Comparison of ENCODE assay signal across 21 cellular contexts in genomic region chr2:77521482-77521881, GRCh38. TPM values are rescaled to one million over a fixed set of nuclear protein-coding genes. Genes with fewer than 3 reads are reported as not detected.
A peak's percentile ranks its signal among the peaks of the same experiment; 100 is the strongest.
DNase-seq lines count a peak whose midpoint lies in the region; ATAC-seq, FAIRE-seq and TF ChIP-seq lines count a peak whose summit lies in the region.
"Had no signal": no experiment of that assay in that cellular context is flagged by ENCODE, and none has a peak within 500 bp of the region (broad histone marks: within the 10 kb centered on the region; RNA-seq: fewer than 3 reads in every experiment).

No MANE protein-coding gene starts in this region.

- TF ChIP-seq CTCF in heart right ventricle (IDR thresholded peaks at IDR 0.05) (no peak), right atrium auricular region (IDR thresholded peaks at IDR 0.05) (no peak), gastroesophageal sphincter (IDR thresholded peaks at IDR 0.05) (no peak), mesothelial cell of epicardium (IDR thresholded peaks at IDR 0.05; ENCODE audit: unreplicated experiment) (no peak)

- 6% methylated on average over 7 of the region's 7 CpGs for WGBS in heart right ventricle, 2 donors
- WGBS in gastroesophageal sphincter (ENCODE audit: low coverage in 1 of 2), 2 donors: 10 to 23% methylated on average over 3 to 5 of the region's 7 CpGs

- H3K9me3 Mint-ChIP-seq in mesothelial cell of epicardium: peaks cover 4% of the 10 kb centered on the region
- H3K9me3 Mint-ChIP-seq in activated T-cell treated with anti-CD3 and anti-CD28 coated beads, Interleukin-2, amount 50 U/mL, for 24 hours: peaks cover 8% of the 10 kb centered on the region

- FAIRE-seq in RCC 7860 (lab: Jason Lieb, UNC): no peak
- FAIRE-seq: A549, colon, TTC549 had no signal

- no peaks in the 10 kb centered on the region for H3K27me3 Mint-ChIP-seq in mesothelial cell of epicardium (ENCODE audit: low read depth)
- H3K27me3 Mint-ChIP-seq in activated T-cell treated with anti-CD3 and anti-CD28 coated beads, Interleukin-2, amount 50 U/mL, for 24 hours: no peaks in the 10 kb centered on the region
- H3K27me3 Mint-ChIP-seq: stimulated activated memory B cell treated with anti-CD40 and anti-IgM and Interleukin-4, amounts not matched to agents 10 μg/mL and 1 μg/mL and 100 μg/mL, for 72 hours had no signal

- peaks cover 12% of the 10 kb centered on the region for H3K36me3 Mint-ChIP-seq in mesothelial cell of epicardium
- H3K36me3 Mint-ChIP-seq in activated T-cell treated with anti-CD3 and anti-CD28 coated beads, Interleukin-2, amount 50 U/mL, for 24 hours (ENCODE audit: low read depth): no peaks in the 10 kb centered on the region
- H3K36me3 Mint-ChIP-seq: stimulated activated memory B cell treated with anti-CD40 and anti-IgM and Interleukin-4, amounts not matched to agents 10 μg/mL and 1 μg/mL and 100 μg/mL, for 72 hours had no signal

- ATAC-seq in heart right ventricle: no peak
- no peak for ATAC-seq in gastroesophageal sphincter
- ATAC-seq: A549; Panc1; stimulated activated memory B cell treated with anti-CD40 and anti-IgM and Interleukin-4, amounts not matched to agents 10 μg/mL and 1 μg/mL and 100 μg/mL, for 72 hours had no signal

- H3K36me3 ChIP-seq in heart right ventricle (no peaks in the 10 kb centered on the region), right atrium auricular region (no peaks in the 10 kb centered on the region), gastroesophageal sphincter (no peaks in the 10 kb centered on the region)
- H3K36me3 ChIP-seq: BLaER1 treated with 17β-estradiol and CSF1 and Interleukin-3, amounts not matched to agents 10 nM and 100 nM; gastrocnemius medialis; thoracic aorta had no signal

- H3K27ac ChIP-seq in heart right ventricle: no peak overlapping the region
- no peak overlapping the region for H3K27ac ChIP-seq in right atrium auricular region
- peak overlapping the region in 2 of 4 donors; percentile 18 to 19 for H3K27ac ChIP-seq in gastroesophageal sphincter
- H3K27ac ChIP-seq: A549; BLaER1 treated with 17β-estradiol and CSF1 and Interleukin-3, amounts not matched to agents 10 nM and 100 nM; epithelial cell of prostate; thoracic aorta had no signal

- TF ChIP-seq POLR2A in gastroesophageal sphincter (IDR thresholded peaks at IDR 0.05): no peak

- peaks cover 0 to 10% (median 0%) of the 10 kb centered on the region in 9 donors for H3K4me1 ChIP-seq in heart right ventricle
- H3K4me1 ChIP-seq in right atrium auricular region: no peaks in the 10 kb centered on the region
- no peaks in the 10 kb centered on the region for H3K4me1 ChIP-seq in gastroesophageal sphincter
- H3K4me1 ChIP-seq: A549; BLaER1 treated with 17β-estradiol and CSF1 and Interleukin-3, amounts not matched to agents 10 nM and 100 nM; gastrocnemius medialis had no signal

- intact Hi-C loops in heart right ventricle (cut with DNase I): loop anchor here in 7 of 10 donors (2.0 to 10.0 kb wide), 7 partner anchors 74 to 569 kb away; no protein-coding TSS in a partner anchor

- no peak for TF ChIP-seq EP300 in gastroesophageal sphincter (IDR thresholded peaks at IDR 0.05)

- peak overlapping the region; percentile 68 for H3K4me3 Mint-ChIP-seq in mesothelial cell of epicardium
- no peak overlapping the region for H3K4me3 Mint-ChIP-seq in activated T-cell treated with anti-CD3 and anti-CD28 coated beads, Interleukin-2, amount 50 U/mL, for 24 hours
- H3K4me3 Mint-ChIP-seq: stimulated activated memory B cell treated with anti-CD40 and anti-IgM and Interleukin-4, amounts not matched to agents 10 μg/mL and 1 μg/mL and 100 μg/mL, for 72 hours had no signal

- peaks cover 0 to 5% (median 0%) of the 10 kb centered on the region in 7 donors for H3K27me3 ChIP-seq in heart right ventricle
- H3K27me3 ChIP-seq in right atrium auricular region: no peaks in the 10 kb centered on the region
- H3K27me3 ChIP-seq in gastroesophageal sphincter: peaks cover 22% of the 10 kb centered on the region
- H3K27me3 ChIP-seq: BLaER1 treated with 17β-estradiol and CSF1 and Interleukin-3, amounts not matched to agents 10 nM and 100 nM; gastrocnemius medialis had no signal

- H3K9me3 ChIP-seq in heart right ventricle (no peaks in the 10 kb centered on the region), right atrium auricular region (no peaks in the 10 kb centered on the region), gastroesophageal sphincter (no peaks in the 10 kb centered on the region)
- H3K9me3 ChIP-seq: BLaER1 treated with 17β-estradiol and CSF1 and Interleukin-3, amounts not matched to agents 10 nM and 100 nM; gastrocnemius medialis; thoracic aorta had no signal

- peaks cover 34% of the 10 kb centered on the region for H3K4me1 Mint-ChIP-seq in mesothelial cell of epicardium
- no peaks in the 10 kb centered on the region for H3K4me1 Mint-ChIP-seq in activated T-cell treated with anti-CD3 and anti-CD28 coated beads, Interleukin-2, amount 50 U/mL, for 24 hours (ENCODE audit: low read depth)
- H3K4me1 Mint-ChIP-seq: stimulated activated memory B cell treated with anti-CD40 and anti-IgM and Interleukin-4, amounts not matched to agents 10 μg/mL and 1 μg/mL and 100 μg/mL, for 72 hours had no signal

- no peak for DNase-seq in heart right ventricle
- DNase-seq in right atrium auricular region (ENCODE audit: low spot score): no peak
- DNase-seq in mesothelial cell of epicardium (ENCODE audit: low spot score in 2 of 2, unreplicated experiment in 2 of 2): no peak
- no peak for DNase-seq in MV-4-11 (lab: John Stamatoyannopoulos, UW)
- DNase-seq in activated T-cell treated with anti-CD3 and anti-CD28 coated beads, Interleukin-2, amount 50 U/mL, for 24 hours: no peak
- DNase-seq in cerebellar nuclear complex (lab: John Stamatoyannopoulos, UW): no peak
- DNase-seq in RCC 7860 (ENCODE audit: low spot score): no peak
- DNase-seq: activated CD4-positive, alpha-beta T cell treated with anti-CD3 and anti-CD28 coated beads, Interleukin-2, amount 50 U/mL, for 1 hour; activated naive CD4-positive, alpha-beta T cell; DMS 273 treated with DMSO at 0.1 percent for 48 hours had no signal

- H3K27ac Mint-ChIP-seq in mesothelial cell of epicardium: peak overlapping the region; percentile 11
- H3K27ac Mint-ChIP-seq in activated T-cell treated with anti-CD3 and anti-CD28 coated beads, Interleukin-2, amount 50 U/mL, for 24 hours: no peak overlapping the region
- H3K27ac Mint-ChIP-seq: stimulated activated memory B cell treated with anti-CD40 and anti-IgM and Interleukin-4, amounts not matched to agents 10 μg/mL and 1 μg/mL and 100 μg/mL, for 72 hours had no signal

- H3K4me3 ChIP-seq in heart right ventricle (peak overlapping the region in 8 of 10 donors; percentile 21 to 37 (median 26)), right atrium auricular region (peak overlapping the region in 1 of 2 donors; percentile 3), gastroesophageal sphincter (peak overlapping the region; percentile 2 to 22)
- H3K4me3 ChIP-seq: A549; BLaER1 treated with 17β-estradiol and CSF1 and Interleukin-3, amounts not matched to agents 10 nM and 100 nM; thoracic aorta had no signal

RNA-seq across cellular contexts. Expression of gene LRRTM4, which starts 0.7 kb away (rescaled TPM):
- total RNA-seq in heart right ventricle (1 to 10 TPM in 6 of 10 donors, under 1 TPM in 4; 0.11 to 2.2 (median 1.3) TPM), right atrium auricular region (under 1 TPM in 1 of 2 donors, not detected in 1; 0.24 TPM), gastroesophageal sphincter (under 1 TPM in 3 of 4 donors, not detected in 1; 0.12 to 0.30 (median 0.27) TPM), mesothelial cell of epicardium (24.9 to 28.8 TPM (median 27.7 TPM) in 3 replicates)
- under 1 TPM; 0.17 to 0.29 TPM for polyA plus RNA-seq in heart right ventricle
- total RNA-seq: kidney epithelial cell, thoracic aorta had no signal
